Comparison of ENCODE assay signal across 9 cellular contexts in the genomic region with DNA sequence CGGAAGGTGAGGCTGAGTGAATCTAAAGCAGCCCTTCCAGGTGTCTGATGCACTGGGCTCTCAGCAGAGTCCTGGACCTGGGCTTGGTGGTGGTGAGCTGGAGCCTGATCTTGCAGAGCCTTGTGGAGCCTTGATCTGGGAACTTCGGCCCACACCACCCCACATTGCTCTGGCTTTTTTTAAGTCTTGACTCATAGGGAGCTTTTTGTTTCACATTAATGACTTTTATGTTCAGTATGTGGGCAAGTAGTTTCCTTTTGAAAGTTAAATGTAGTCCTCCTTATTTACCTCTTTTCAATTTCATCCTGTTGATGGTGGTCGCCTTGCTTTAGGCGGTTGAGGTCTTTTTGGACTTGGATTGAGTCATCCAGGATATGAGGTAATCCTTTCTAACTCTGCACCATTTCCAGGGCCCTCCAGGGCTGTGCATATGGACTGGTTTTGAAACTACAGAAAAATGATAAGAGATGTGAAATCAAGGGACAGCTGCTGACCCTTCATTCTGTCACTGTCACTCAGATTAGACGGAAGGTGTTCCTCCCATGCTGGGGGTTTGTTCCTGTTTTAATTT. TPM values are rescaled to one million over a fixed set of nuclear protein-coding genes. Genes with fewer than 3 reads are reported as not detected.
DNase-seq lines count a peak whose midpoint lies in the region; ATAC-seq and TF ChIP-seq lines count a peak whose summit lies in the region.
"Had no signal": no experiment of that assay in that cellular context is flagged by ENCODE, and none has a peak within 500 bp of the region (broad histone marks: within the 10 kb centered on the region; RNA-seq: fewer than 3 reads in every experiment).

No MANE protein-coding gene starts in this region.

- no peak for TF ChIP-seq CTCF in HFFc6 (IDR thresholded peaks at IDR 0.05)
- no peak for TF ChIP-seq CTCF in endothelial cell (IDR thresholded peaks at IDR 0.05; ENCODE audit: unreplicated experiment)

- ATAC-seq in GM19023 (IDR thresholded peaks at IDR 0.05; ENCODE audit: unreplicated experiment), result peak; percentile 74
- ATAC-seq in GM18498 (IDR thresholded peaks at IDR 0.05; ENCODE audit: unreplicated experiment), result no peak

- peak overlapping the region; percentile 71 for H3K27ac Mint-ChIP-seq in HFFc6
- no peak overlapping the region for H3K27ac Mint-ChIP-seq in endothelial cell (ENCODE audit: unreplicated experiment)

- H3K4me1 Mint-ChIP-seq in HFFc6 (ENCODE audit: low read depth) (peaks cover 34% of the 10 kb centered on the region), endothelial cell (ENCODE audit: unreplicated experiment) (no peaks in the 10 kb centered on the region)

- H3K27me3 Mint-ChIP-seq in HFFc6 (ENCODE audit: insufficient read depth) (peaks cover 12% of the 10 kb centered on the region), endothelial cell (ENCODE audit: unreplicated experiment) (peaks cover 1% of the 10 kb centered on the region)

- H3K36me3 Mint-ChIP-seq in HFFc6 (ENCODE audit: low read depth) (no peaks in the 10 kb centered on the region; the same call in 1 of the 2 replicates), endothelial cell (ENCODE audit: low read depth, unreplicated experiment) (no peaks in the 10 kb centered on the region)

- H3K9me3 Mint-ChIP-seq in HFFc6 (peaks cover 4% of the 10 kb centered on the region; the same call in 1 of the 2 replicates), endothelial cell (ENCODE audit: unreplicated experiment) (no peaks in the 10 kb centered on the region)

- DNase-seq in HFFc6 (peak; percentile 22), NCI-H226 (peak; percentile 40), kidney tubule cell (ENCODE audit: low spot score) (peak; percentile 61), NCI-H748 treated with DMSO at 0.1 percent for 48 hours (lab: John Stamatoyannopoulos, UW) (no peak), endothelial cell (ENCODE audit: low spot score) (no peak), SK-N-DZ (ENCODE audit: low spot score) (no peak)
- DNase-seq: NCI-H69 had no signal

- no peak overlapping the region; the same call in 1 of the 2 replicates for H3K4me3 Mint-ChIP-seq in HFFc6
- H3K4me3 Mint-ChIP-seq in endothelial cell (ENCODE audit: unreplicated experiment), result no peak overlapping the region

RNA-seq across cellular contexts. Expression of a gene that starts 2.9 kb away (rescaled TPM):
- not detected for total RNA-seq in HFFc6 (2021; fragmentation: NEBNext Ultra II Directional; extraction: Animal tissue kit (Norgen Biotek cat#: 25700))
- not detected for total RNA-seq in endothelial cell (ENCODE audit: unreplicated experiment)
- not detected in 2 replicates for polyA plus RNA-seq in SK-N-DZ (2014; cell fraction: cytosol; rRNA removed)
- polyA plus RNA-seq in SK-N-DZ (2014; cell fraction: nucleus; rRNA removed), result not detected in 2 replicates

RNA-seq across cellular contexts. Expression of a gene that starts 12.9 kb away (rescaled TPM):
- 10 to 100 TPM; 16.9 to 20.0 (median 18.9) TPM for total RNA-seq in HFFc6 (2021; fragmentation: NEBNext Ultra II Directional; extraction: Animal tissue kit (Norgen Biotek cat#: 25700))
- 11.9 TPM for total RNA-seq in endothelial cell (ENCODE audit: unreplicated experiment)
- polyA plus RNA-seq in SK-N-DZ (2014; cell fraction: cytosol; rRNA removed), result 4.3 and 4.7 TPM in 2 replicates
- 1.0 and 5.2 TPM in 2 replicates for polyA plus RNA-seq in SK-N-DZ (2014; cell fraction: nucleus; rRNA removed)

Comparison
In these comparisons a context has a peak if more than half of its experiments do, and no peak if none do; other contexts are left out.
1. DNase-seq: peak in HFFc6 (single experiment), NCI-H226 (single experiment) and kidney tubule cell (single experiment); none in NCI-H748 treated with DMSO at 0.1 percent for 48 hours (single experiment), endothelial cell (single experiment) and SK-N-DZ (single experiment).